ENCODE assay signal across 8 cellular contexts in genomic region chr19:57559008-57559403, GRCh38. TPM values are rescaled to one million over a fixed set of nuclear protein-coding genes. Genes with fewer than 3 reads are reported as not detected.
A peak's percentile ranks its signal among the peaks of the same experiment; 100 is the strongest.
DNase-seq lines count a peak whose midpoint lies in the region; ATAC-seq and TF ChIP-seq lines count a peak whose summit lies in the region.

No MANE protein-coding gene starts in this region.

- intact Hi-C loops in right lobe of liver (cut with DNase I) = no loop called here

- H3K9ac ChIP-seq in ES-I3 (ENCODE audit: low read depth, low read length) = peak overlapping the region; percentile 89

- DNase-seq in HAP-1 (ENCODE audit: low spot score in 2 of 2) (peak in 1 of 2 experiments; percentile 22), RPMI7951 (ENCODE audit: low read depth) (peak; percentile 53), coronary artery (ENCODE audit: low spot score) (no peak), right lobe of liver (no peak), substantia nigra (lab: John Stamatoyannopoulos, UW) (peak in 5 of 49 donors; percentile 0 to 6 (median 1)), NCI-H1436 (lab: John Stamatoyannopoulos, UW) (no peak)

- peaks cover 18% of the 10 kb centered on the region for H3K36me3 ChIP-seq in ES-I3 (ENCODE audit: insufficient read depth, low read length)
- peaks cover 18% of the 10 kb centered on the region for H3K36me3 ChIP-seq in HAP-1 (replicated peaks)
- H3K36me3 ChIP-seq in right lobe of liver = peaks cover 0 to 12% (median 9%) of the 10 kb centered on the region in 4 donors

- H3K27ac ChIP-seq in coronary artery = peak overlapping the region in 1 of 2 donors; percentile 72
- H3K27ac ChIP-seq in right lobe of liver = peak overlapping the region in 1 of 3 donors; percentile 11
- H3K27ac ChIP-seq in substantia nigra (ENCODE audit: low read depth, low read length, poor library complexity, severe bottlenecking) = peak overlapping the region; percentile 56

- peak; percentile 17 to 40 (median 19) for ATAC-seq in right lobe of liver
- no peak for ATAC-seq in HG02938 (IDR thresholded peaks at IDR 0.05; ENCODE audit: unreplicated experiment)

- WGBS in right lobe of liver (ENCODE audit: insufficient coverage, low coverage, low lambda C conversion rate, missing lambda C conversion rate) = under 1% methylated on average over 17 of the region's 22 CpGs

- no peak for TF ChIP-seq POLR2A in right lobe of liver (IDR thresholded peaks at IDR 0.05)

- in situ Hi-C loops in HAP-1 (cut with MboI; ENCODE audit: low sequenced_read_pairs) = no loop called here

- H3K27me3 ChIP-seq in HAP-1 (ENCODE audit: low read depth) = no peaks in the 10 kb centered on the region
- no peaks in the 10 kb centered on the region for H3K27me3 ChIP-seq in right lobe of liver

- peaks cover 13% of the 10 kb centered on the region for H3K9me3 ChIP-seq in ES-I3 (ENCODE audit: control insufficient read depth, insufficient read depth, low read length)
- peaks cover 10% of the 10 kb centered on the region for H3K9me3 ChIP-seq in HAP-1
- peaks cover 0 to 3% (median 0%) of the 10 kb centered on the region in 4 donors for H3K9me3 ChIP-seq in right lobe of liver

- no peak for TF ChIP-seq CTCF in coronary artery (IDR thresholded peaks at IDR 0.05)
- TF ChIP-seq CTCF in right lobe of liver (IDR thresholded peaks at IDR 0.05) = no peak

- H3K4me3 ChIP-seq in HAP-1 = peak overlapping the region; percentile 75
- peak overlapping the region; percentile 92 for H3K4me3 ChIP-seq in coronary artery
- peak overlapping the region; percentile 82 to 97 (median 85) for H3K4me3 ChIP-seq in right lobe of liver

- H3K4me1 ChIP-seq in ES-I3 (ENCODE audit: insufficient read depth, low read length) (0 out of 2 replicates have a peak, but pooled peaks cover 5% of the 10 kb centered on the region), HAP-1 (no peaks in the 10 kb centered on the region), right lobe of liver (peaks cover 0 to 5% (median 0%) of the 10 kb centered on the region in 4 donors)

RNA-seq across cellular contexts. Expression of gene ZNF550, which starts 0.7 kb away (rescaled TPM):
- total RNA-seq in RPMI7951 (2014; rRNA removed; shearing (Covaris generic)) = 6.1 and 6.3 TPM in 2 replicates
- 1 to 10 TPM in 5 of 6 experiments, under 1 TPM in 1; 0.92 to 6.9 (median 2.5) TPM for total RNA-seq in right lobe of liver

RNA-seq across cellular contexts. Expression of gene ZNF416, which starts 19.7 kb away (rescaled TPM):
- 6.1 and 6.3 TPM in 2 replicates for total RNA-seq in RPMI7951 (2014; rRNA removed; shearing (Covaris generic))
- 1 to 10 TPM in 4 of 6 experiments, under 1 TPM in 2; 0.43 to 1.8 (median 1.2) TPM for total RNA-seq in right lobe of liver

RNA-seq across cellular contexts. Expression of gene ZIK1, which starts 24.9 kb away (rescaled TPM):
- total RNA-seq in RPMI7951 (2014; rRNA removed; shearing (Covaris generic)) = 9.9 and 11.6 TPM in 2 replicates
- total RNA-seq in right lobe of liver = 1 to 10 TPM in 1 of 6 experiments, under 1 TPM in 5; 0.31 to 4.2 (median 0.39) TPM

RNA-seq across cellular contexts. Expression of gene ZNF549, which starts 31.9 kb away (rescaled TPM):
- total RNA-seq in RPMI7951 (2014; rRNA removed; shearing (Covaris generic)) = 5.1 and 6.2 TPM in 2 replicates
- total RNA-seq in right lobe of liver = 1 to 10 TPM in 2 of 6 experiments, under 1 TPM in 4; 0.61 to 1.8 (median 0.90) TPM

RNA-seq across cellular contexts. Expression of gene ZNF530, which starts 40.7 kb away (rescaled TPM):
- 12.7 and 17.7 TPM in 2 replicates for total RNA-seq in RPMI7951 (2014; rRNA removed; shearing (Covaris generic))
- total RNA-seq in right lobe of liver = 1 to 10 TPM in 1 of 6 experiments, under 1 TPM in 5; 0.25 to 1.2 (median 0.49) TPM
